In genomic region chr18:45874501-45875184, GRCh38 we compare ENCODE assay signal across 8 cellular contexts. TPM values are rescaled to one million over a fixed set of nuclear protein-coding genes. Genes with fewer than 3 reads are reported as not detected.
A peak's percentile ranks its signal among the peaks of the same experiment; 100 is the strongest.
DNase-seq lines count a peak whose midpoint lies in the region; ATAC-seq and TF ChIP-seq lines count a peak whose summit lies in the region.

No MANE protein-coding gene starts in this region.

- no peak overlapping the region for H3K9ac ChIP-seq in H9 (ENCODE audit: extremely low read depth, insufficient read length, low read length)

- no peaks in the 10 kb centered on the region for H3K79me1 ChIP-seq in H9 (ENCODE audit: insufficient read depth, low read depth, low read length, poor library complexity, severe bottlenecking)

- no peak overlapping the region for H2BK20ac ChIP-seq in H9 (ENCODE audit: low read depth, low read length, poor library complexity, severe bottlenecking)

- H3K36me3 Mint-ChIP-seq in naive B cell (peaks cover 39 to 46% of the 10 kb centered on the region in 2 donors), H9 (ENCODE audit: insufficient read depth in 1 of 3, low read depth in 3 of 3) (peaks cover 20 to 43% (median 35%) of the 10 kb centered on the region in 3 experiments; a peak in 6 of 7 replicates)

- H3K9me3 ChIP-seq in H9 (ENCODE audit: control insufficient read depth, low read depth, low read length): no peaks in the 10 kb centered on the region

- no peak overlapping the region for H4K8ac ChIP-seq in H9 (replicated peaks; ENCODE audit: insufficient read length, low read depth, low read length)

- no peak overlapping the region for H3K4ac ChIP-seq in H9 (ENCODE audit: low read depth, low read length)

- H4K5ac ChIP-seq in H9 (ENCODE audit: insufficient read length, low read depth, low read length): no peak overlapping the region

- no peak overlapping the region for H3K27ac ChIP-seq in H9 (ENCODE audit: insufficient read length, low read depth, low read length)

- H3K4me1 Mint-ChIP-seq in naive B cell (peaks cover 21 to 29% (median 25%) of the 10 kb centered on the region in 3 donors), H9 (peaks cover 0 to 1% of the 10 kb centered on the region in 2 experiments; a peak in 1 of 4 replicates)

- H3K4me1 ChIP-seq in H9 (ENCODE audit: insufficient read depth, low read length): no peaks in the 10 kb centered on the region

- H3K23ac ChIP-seq in H9 (ENCODE audit: insufficient read length, low read depth, low read length): no peak overlapping the region

- H2BK120ac ChIP-seq in H9 (ENCODE audit: low read depth, low read length, poor library complexity, severe bottlenecking): no peak overlapping the region

- no peak overlapping the region for H3K4me2 ChIP-seq in H9 (ENCODE audit: insufficient read depth, insufficient read length, low read length)

- H3K79me2 ChIP-seq in H9 (ENCODE audit: insufficient read depth, low read length): no peaks in the 10 kb centered on the region

- H3K27me3 Mint-ChIP-seq in naive B cell (no peaks in the 10 kb centered on the region), H9 (ENCODE audit: low read depth) (no peaks in the 10 kb centered on the region)

- no peaks in the 10 kb centered on the region for H3K27me3 ChIP-seq in H9 (ENCODE audit: insufficient read depth, low read length)

- H3K18ac ChIP-seq in H9 (ENCODE audit: insufficient read length, low read depth, low read length): no peak overlapping the region

- no peak overlapping the region for H2AK5ac ChIP-seq in H9 (ENCODE audit: insufficient read length, low read length)

- no peaks in the 10 kb centered on the region for H4K20me1 ChIP-seq in H9 (ENCODE audit: control insufficient read depth, insufficient read depth, insufficient read length)

- no peak overlapping the region for H2AFZ ChIP-seq in H9 (ENCODE audit: low read length)

- H4K91ac ChIP-seq in H9 (ENCODE audit: insufficient read length, low read depth, low read length): no peak overlapping the region

- peak; percentile 33 for DNase-seq in activated CD4-positive, alpha-beta T cell treated with anti-CD3 and anti-CD28 coated beads for 1 hour
- peak; percentile 47 for DNase-seq in naive B cell
- DNase-seq in SHP77 (lab: John Stamatoyannopoulos, UW): no peak
- DNase-seq in H9: no peak
- DNase-seq in 8988T: no peak
- no peak for DNase-seq in D341Med (ENCODE audit: low spot score)

- H3K27ac Mint-ChIP-seq in naive B cell (peak overlapping the region; percentile 87 to 96 (median 90)), H9 (no peak overlapping the region)

- no peak overlapping the region for H3K56ac ChIP-seq in H9 (ENCODE audit: insufficient read length, low read depth, low read length)

- H3K9me3 Mint-ChIP-seq in naive B cell: peaks cover 0 to 19% (median 7%) of the 10 kb centered on the region in 7 donors
- H3K9me3 Mint-ChIP-seq in H9: peaks cover 3 to 7% of the 10 kb centered on the region in 2 experiments; a peak in 4 of 5 replicates

- no peak for TF ChIP-seq CTCF in H9 (conservative IDR thresholded peaks at IDR 0.05)

- WGBS in H9 (ENCODE audit: extremely low coverage, insufficient read length, low lambda C conversion rate): no CpG with 5 or more reads among the region's 5 CpGs

- ATAC-seq in GM18858 (IDR thresholded peaks at IDR 0.05; ENCODE audit: unreplicated experiment): peak; percentile 92
- peak; percentile 84 for ATAC-seq in HG02973 (IDR thresholded peaks at IDR 0.05; ENCODE audit: unreplicated experiment)
- peak; percentile 89 for ATAC-seq in naive B cell (ENCODE audit: low read depth in 2 of 2)

- no peak overlapping the region for H3K14ac ChIP-seq in H9 (ENCODE audit: insufficient read depth, low read length)

- H2BK12ac ChIP-seq in H9 (ENCODE audit: insufficient read length, low read depth, low read length): no peak overlapping the region

- H3K23me2 ChIP-seq in H9 (ENCODE audit: insufficient read length, low read depth, low read length, poor library complexity, severe bottlenecking): no peaks in the 10 kb centered on the region

- H2BK15ac ChIP-seq in H9 (ENCODE audit: low read depth, low read length): no peak overlapping the region

- H2BK5ac ChIP-seq in H9 (ENCODE audit: insufficient read length, low read length): no peak overlapping the region

- H3K4me3 Mint-ChIP-seq in naive B cell (peak overlapping the region in 6 of 8 donors; percentile 29 to 79 (median 59)), H9 (no peak overlapping the region)

- no peak overlapping the region for H3T11ph ChIP-seq in H9 (ENCODE audit: low read length)

RNA-seq across cellular contexts. Expression of gene SIGLEC15, which starts 49.2 kb away (rescaled TPM):
- under 1 TPM in 3 of 6 donors, not detected in 3; 0.09 to 0.16 (median 0.13) TPM for polyA plus RNA-seq in naive B cell (ENCODE audit: low read depth in 6 of 6)
- 0.13 TPM in 2 replicates for total RNA-seq in H9 (2021)

Comparison
In these comparisons a context has a peak if more than half of its experiments do, and no peak if none do; other contexts are left out.
1. DNase-seq: peak in activated CD4-positive, alpha-beta T cell treated with anti-CD3 and anti-CD28 coated beads for 1 hour (single experiment) and naive B cell (single experiment); none in SHP77 (0 of 2), H9 (single experiment), 8988T (single experiment) and D341Med (single experiment).
2. H3K27ac Mint-ChIP-seq: peak in naive B cell (6 of 6); none in H9 (0 of 3).
3. H3K4me3 Mint-ChIP-seq: peak in naive B cell (6 of 8); none in H9 (0 of 2).
4. Peak in every context shown above with its lines, with median percentiles within 50 percentile points of each other: ATAC-seq.